ENCODE assay signal across 8 cellular contexts in the genomic region with DNA sequence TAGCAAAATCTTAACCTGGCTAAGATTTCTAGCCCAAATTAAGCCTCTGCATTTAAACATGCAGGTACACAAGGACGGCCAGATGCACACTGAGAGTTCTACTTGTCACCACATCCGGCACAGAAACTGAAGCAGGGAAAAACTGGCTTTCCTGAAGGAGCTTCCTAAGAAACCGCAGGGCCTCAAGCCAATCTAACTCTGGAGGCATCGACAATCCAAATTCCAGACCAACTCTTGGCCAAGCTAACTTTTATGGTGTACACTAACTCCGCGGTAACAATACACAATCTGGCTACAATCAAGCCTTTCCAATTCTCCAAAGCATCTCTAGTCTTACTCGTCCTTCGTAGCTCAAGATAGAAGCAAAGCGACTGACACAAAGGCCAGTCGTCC. TPM values are rescaled to one million over a fixed set of nuclear protein-coding genes. Genes with fewer than 3 reads are reported as not detected.
A peak's percentile ranks its signal among the peaks of the same experiment; 100 is the strongest.
DNase-seq lines count a peak whose midpoint lies in the region; ATAC-seq and TF ChIP-seq lines count a peak whose summit lies in the region.

No MANE protein-coding gene starts in this region.

- peak overlapping the region; percentile 76 for H2BK5ac ChIP-seq in trophoblast cell (ENCODE audit: low read depth, low read length, poor library complexity)

- intact Hi-C loops in esophagus squamous epithelium (cut with DNase I): no loop called here
- intact Hi-C loops in head of caudate nucleus (cut with DNase I): no loop called here

- peak overlapping the region; percentile 95 for H3K14ac ChIP-seq in trophoblast cell (ENCODE audit: low read length)

- 1 to 2% methylated on average over 10 of the region's 10 CpGs for WGBS in esophagus squamous epithelium, 2 donors
- WGBS in trophoblast cell (ENCODE audit: extremely low coverage, insufficient coverage, insufficient read length): no CpG with 5 or more reads among the region's 10 CpGs

- TF ChIP-seq CTCF in SU-DHL-6 (IDR thresholded peaks at IDR 0.05; ENCODE audit: insufficient read depth, low read length, poor library complexity, severe bottlenecking) (no peak), esophagus squamous epithelium (IDR thresholded peaks at IDR 0.05) (no peak)

- H3K79me2 ChIP-seq in SU-DHL-6 (ENCODE audit: insufficient read depth, low read length) (peaks cover 21% of the 10 kb centered on the region), trophoblast cell (ENCODE audit: control insufficient read depth, insufficient read depth, low read length, poor library complexity) (peaks cover 16% of the 10 kb centered on the region)

- peak overlapping the region; percentile 93 for H4K8ac ChIP-seq in trophoblast cell (ENCODE audit: low read depth, low read length)

- H2AFZ ChIP-seq in SU-DHL-6 (ENCODE audit: low read depth, low read length, severe bottlenecking) (no peak overlapping the region), trophoblast cell (ENCODE audit: insufficient read depth, low read length, poor library complexity) (peak overlapping the region; percentile 92)

- H3K4me1 ChIP-seq in esophagus squamous epithelium: peaks cover 13 to 46% (median 20%) of the 10 kb centered on the region in 3 donors
- peaks cover 0 to 4% of the 10 kb centered on the region in 2 experiments for H3K4me1 ChIP-seq in trophoblast cell (ENCODE audit: control insufficient read depth in 1 of 2, insufficient read depth in 2 of 2, low read length in 2 of 2)

- H3K23ac ChIP-seq in trophoblast cell (ENCODE audit: low read length): no peak overlapping the region

- no peaks in the 10 kb centered on the region for H3K27me3 ChIP-seq in SU-DHL-6 (ENCODE audit: low read length)
- no peaks in the 10 kb centered on the region for H3K27me3 ChIP-seq in esophagus squamous epithelium
- H3K27me3 ChIP-seq in trophoblast cell (ENCODE audit: insufficient read depth, low read length): no peaks in the 10 kb centered on the region

- no peak overlapping the region for H2BK12ac ChIP-seq in trophoblast cell (ENCODE audit: low read length)

- peak overlapping the region; percentile 70 for H3K4me2 ChIP-seq in SU-DHL-6 (ENCODE audit: low read depth, low read length, poor library complexity, severe bottlenecking)
- H3K4me2 ChIP-seq in trophoblast cell (ENCODE audit: low read length): peak overlapping the region; percentile 78

- H2AK5ac ChIP-seq in trophoblast cell (ENCODE audit: low read length): peak overlapping the region; percentile 84

- no peaks in the 10 kb centered on the region for H3K36me3 ChIP-seq in SU-DHL-6 (ENCODE audit: low read length)
- no peaks in the 10 kb centered on the region for H3K36me3 ChIP-seq in esophagus squamous epithelium
- H3K36me3 ChIP-seq in trophoblast cell (ENCODE audit: control insufficient read depth in 1 of 2, insufficient read depth in 2 of 2, low read length in 2 of 2): peaks cover 0 to 2% of the 10 kb centered on the region in 2 experiments

- H3K4ac ChIP-seq in trophoblast cell (ENCODE audit: low read depth, low read length): peak overlapping the region; percentile 77

- DNase-seq in AG20443 (ENCODE audit: low spot score) (peak; percentile 53), esophagus squamous epithelium (lab: John Stamatoyannopoulos, UW) (no peak), trophoblast cell (peak in 1 of 2 donors; percentile 33), DMS114 treated with DMSO at 0.1 percent for 48 hours (lab: John Stamatoyannopoulos, UW; ENCODE audit: unreplicated experiment) (no peak), head of caudate nucleus (no peak)

- H3K9ac ChIP-seq in SU-DHL-6 (ENCODE audit: low read length) (peak overlapping the region; percentile 87), trophoblast cell (ENCODE audit: low read length) (peak overlapping the region; percentile 52)

- H3K79me1 ChIP-seq in trophoblast cell (ENCODE audit: low read length): peaks cover 17% of the 10 kb centered on the region

- H3K18ac ChIP-seq in trophoblast cell (ENCODE audit: low read length): peak overlapping the region; percentile 95

- H3K9me2 ChIP-seq in SU-DHL-6 (replicated peaks; ENCODE audit: insufficient read depth, low read length): no peaks in the 10 kb centered on the region

- peak overlapping the region; percentile 84 for H2BK120ac ChIP-seq in trophoblast cell (ENCODE audit: insufficient read depth, low read length, poor library complexity)

- no peak overlapping the region for H3K27ac ChIP-seq in SU-DHL-6 (ENCODE audit: low read depth, low read length)
- H3K27ac ChIP-seq in esophagus squamous epithelium: peak overlapping the region; percentile 95 to 99 (median 98)
- H3K27ac ChIP-seq in trophoblast cell (ENCODE audit: low read depth, low read length): no peak overlapping the region

- peak overlapping the region; percentile 78 for H3K4me3 ChIP-seq in SU-DHL-6 (ENCODE audit: insufficient read depth, low read length, poor library complexity, severe bottlenecking)
- H3K4me3 ChIP-seq in esophagus squamous epithelium: peak overlapping the region; percentile 88 to 99 (median 94)
- H3K4me3 ChIP-seq in trophoblast cell (ENCODE audit: low read depth, low read length): peak overlapping the region; percentile 96

- H3F3A ChIP-seq in SU-DHL-6 (ENCODE audit: insufficient read depth): peaks cover 4% of the 10 kb centered on the region; the same call in 1 of the 2 replicates

- no peak for TF ChIP-seq POLR2A in esophagus squamous epithelium (IDR thresholded peaks at IDR 0.05)

- H4K20me1 ChIP-seq in SU-DHL-6 (ENCODE audit: low read depth, low read length): peaks cover 13% of the 10 kb centered on the region; the same call in 1 of the 2 replicates

- H4K12ac ChIP-seq in trophoblast cell (ENCODE audit: low read depth, low read length): peak overlapping the region; percentile 95

- H3K9me3 ChIP-seq in SU-DHL-6 (ENCODE audit: insufficient read depth, low read length): no peaks in the 10 kb centered on the region
- no peaks in the 10 kb centered on the region for H3K9me3 ChIP-seq in esophagus squamous epithelium
- no peaks in the 10 kb centered on the region for H3K9me3 ChIP-seq in trophoblast cell (ENCODE audit: insufficient read depth, low read depth, low read length)

- peak; percentile 16 for ATAC-seq in GM18861 (IDR thresholded peaks at IDR 0.05; ENCODE audit: unreplicated experiment)
- ATAC-seq in HG03095 (IDR thresholded peaks at IDR 0.05; ENCODE audit: unreplicated experiment): peak; percentile 24

- peak overlapping the region; percentile 82 for H4K91ac ChIP-seq in trophoblast cell (ENCODE audit: low read depth, low read length)

RNA-seq across cellular contexts. Expression of a gene that starts 1.2 kb away (rescaled TPM):
- 10 to 100 TPM in 1 of 4 donors, 1 to 10 TPM in 3; 5.2 to 16.4 (median 6.7) TPM for total RNA-seq in esophagus squamous epithelium
- polyA plus RNA-seq in trophoblast cell (2013): 8.2 and 8.7 TPM in 2 replicates

RNA-seq across cellular contexts. Expression of a gene that starts 36.9 kb away (rescaled TPM):
- 10 to 100 TPM in 2 of 4 donors, 1 to 10 TPM in 2; 5.6 to 23.1 (median 9.7) TPM for total RNA-seq in esophagus squamous epithelium
- polyA plus RNA-seq in trophoblast cell (2013): 4.6 and 4.8 TPM in 2 replicates

RNA-seq across cellular contexts. Expression of a gene that starts 46.9 kb away (rescaled TPM):
- 10 to 100 TPM in 1 of 4 donors, 1 to 10 TPM in 3; 5.1 to 10.2 (median 7.6) TPM for total RNA-seq in esophagus squamous epithelium
- 0.04 TPM in 1 of 2 replicates, not detected in the other for polyA plus RNA-seq in trophoblast cell (2013)

RNA-seq across cellular contexts. Expression of a gene that starts 59.2 kb away (rescaled TPM):
- 1 to 10 TPM in 3 of 4 donors, under 1 TPM in 1; 0.83 to 5.0 (median 1.5) TPM for total RNA-seq in esophagus squamous epithelium
- polyA plus RNA-seq in trophoblast cell (2013): 0.63 and 0.67 TPM in 2 replicates

Comparison
In these comparisons a context has a peak if more than half of its experiments do, and no peak if none do; other contexts are left out.
1. H3K27ac ChIP-seq: peak in esophagus squamous epithelium (4 of 4); none in SU-DHL-6 (single experiment) and trophoblast cell (single experiment).
2. Peak in every context shown above with its lines, with median percentiles within 50 percentile points of each other: H3K4me3 ChIP-seq.